13 cellular contexts compared by ENCODE assay signal in the genomic region with DNA sequence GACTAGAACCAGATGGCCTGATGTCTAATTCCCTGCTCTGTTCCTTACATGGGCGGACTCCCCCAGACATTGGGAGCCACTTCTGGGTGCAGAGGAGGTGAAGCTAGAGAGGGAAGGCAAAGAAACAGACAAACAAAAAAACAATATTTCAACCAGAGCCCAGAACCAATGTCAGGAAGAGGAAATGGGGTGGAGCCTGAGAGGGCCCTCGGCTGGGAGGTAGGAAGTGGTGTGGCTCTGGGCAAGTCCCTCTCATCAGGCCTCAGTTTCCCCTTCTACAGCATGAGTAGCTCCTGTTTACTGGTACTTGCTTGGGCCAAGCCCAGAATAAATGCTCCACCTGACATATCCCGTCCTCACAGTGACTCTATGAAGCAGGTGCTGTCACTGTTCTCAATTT. TPM values are rescaled to one million over a fixed set of nuclear protein-coding genes. Genes with fewer than 3 reads are reported as not detected.
DNase-seq lines count a peak whose midpoint lies in the region; ATAC-seq, FAIRE-seq and TF ChIP-seq lines count a peak whose summit lies in the region.
"Had no signal": no experiment of that assay in that cellular context is flagged by ENCODE, and none has a peak within 500 bp of the region (broad histone marks: within the 10 kb centered on the region; RNA-seq: fewer than 3 reads in every experiment).

No MANE protein-coding gene starts in this region.

- H3K4me1 Mint-ChIP-seq in CD4-positive, alpha-beta memory T cell = peaks cover 55 to 96% (median 80%) of the 10 kb centered on the region in 4 donors

- H3K4me1 ChIP-seq in CD4-positive, alpha-beta memory T cell (ENCODE audit: insufficient read depth, low read length) = peaks cover 78% of the 10 kb centered on the region
- H3K4me1 ChIP-seq in Peyer's patch = peaks cover 0 to 21% (median 15%) of the 10 kb centered on the region in 4 donors
- H3K4me1 ChIP-seq in H1 (replicated peaks in 1 of 4; ENCODE audit: control insufficient read depth in 3 of 4, insufficient read depth in 4 of 4, low read length in 3 of 4) = peaks cover 4 to 23% (median 11%) of the 10 kb centered on the region in 4 experiments
- no peaks in the 10 kb centered on the region for H3K4me1 ChIP-seq in parathyroid adenoma

- H3K4ac ChIP-seq in H1 (replicated peaks; ENCODE audit: insufficient read length, low read depth, low read length) = no peak overlapping the region

- no peak overlapping the region for H3K4me2 ChIP-seq in H1 (ENCODE audit: insufficient read depth in 1 of 2, low read depth in 2 of 2, low read length in 2 of 2)
- no peak overlapping the region for H3K4me2 ChIP-seq in parathyroid adenoma (ENCODE audit: low read length)

- no peak overlapping the region for H2BK5ac ChIP-seq in H1 (ENCODE audit: low read depth, low read length)

- no peak overlapping the region for H2BK120ac ChIP-seq in H1 (replicated peaks; ENCODE audit: low read depth, low read length)

- ATAC-seq in HG03039 (IDR thresholded peaks at IDR 0.05; ENCODE audit: unreplicated experiment) = no peak

- H3K79me1 ChIP-seq in H1 (ENCODE audit: low read depth, low read length) = no peaks in the 10 kb centered on the region

- no peak overlapping the region for H2AK5ac ChIP-seq in H1 (ENCODE audit: low read depth, low read length)

- no peaks in the 10 kb centered on the region for H3K27me3 Mint-ChIP-seq in CD4-positive, alpha-beta memory T cell

- H4K91ac ChIP-seq in H1 (replicated peaks; ENCODE audit: insufficient read length, low read length) = no peak overlapping the region

- no peaks in the 10 kb centered on the region for H3K9me3 Mint-ChIP-seq in CD4-positive, alpha-beta memory T cell

- H2BK12ac ChIP-seq in H1 (ENCODE audit: low read depth, low read length) = 0 out of 2 replicates have a peak overlapping the region, but pooled peaks have one; percentile 39

- H3K4me3 Mint-ChIP-seq in CD4-positive, alpha-beta memory T cell = peak overlapping the region in 7 of 8 donors; percentile 27 to 88 (median 74)

- no peak overlapping the region; the same call in 1 of the 2 replicates for H3K18ac ChIP-seq in H1 (ENCODE audit: extremely low read depth, low read length)

- no peaks in the 10 kb centered on the region for H3K79me2 ChIP-seq in H1 (ENCODE audit: control insufficient read depth in 1 of 2, insufficient read depth in 2 of 2, low read length in 2 of 2)
- H3K79me2 ChIP-seq in parathyroid adenoma = no peaks in the 10 kb centered on the region

- no peak for DNase-seq in CD4-positive, alpha-beta memory T cell
- DNase-seq in Peyer's patch = no peak
- DNase-seq in H1 (ENCODE audit: low read depth in 1 of 2, low spot score in 2 of 2) = no peak
- DNase-seq in erythroblast (lab: John Stamatoyannopoulos, UW) = no peak
- no peak for DNase-seq in NOMO-1 treated with DMSO at 0.1 percent for 48 hours (lab: John Stamatoyannopoulos, UW; ENCODE audit: unreplicated experiment)
- no peak for DNase-seq in NCI-H226
- DNase-seq: activated CD4-positive, alpha-beta T cell treated with anti-CD3 and anti-CD28 coated beads, Interleukin-2, amount 50 U/mL, for 4 hours; cortex of kidney; DMS153; MG63; RPMI8226 had no signal

- H2AFZ ChIP-seq in H1 (ENCODE audit: low read length) (no peak overlapping the region), parathyroid adenoma (no peak overlapping the region)

- peak overlapping the region; percentile 88 to 98 (median 94) for H3K27ac Mint-ChIP-seq in CD4-positive, alpha-beta memory T cell

- no peak overlapping the region for H3K23ac ChIP-seq in H1 (ENCODE audit: insufficient read length)

- POLR2A ChIA-PET in CD4-positive, alpha-beta memory T cell (lab: Charles Lee; ENCODE audit: partially characterized antibody) = interaction anchor here (0.8 to 15.3 kb wide), 12 partner anchors 9 to 163 kb away, joined by 3 to 377 read pairs (median 4); a partner anchor contains a TSS
- POLR2A ChIA-PET in H1 (lab: Charles Lee; ENCODE audit: partially characterized antibody) = interaction anchor here (0.8 to 1.9 kb wide), 4 partner anchors 13 to 36 kb away, joined by 3 to 7 read pairs (median 4); a partner anchor contains a TSS

- no peak overlapping the region for H3K4me3 ChIP-seq in CD4-positive, alpha-beta memory T cell (ENCODE audit: low read length in 2 of 2)
- H3K4me3 ChIP-seq in Peyer's patch (no peak overlapping the region), H1 (ENCODE audit: extremely low read depth in 1 of 4, insufficient read depth in 2 of 4, low read depth in 3 of 4, low read length in 4 of 4) (no peak overlapping the region), parathyroid adenoma (ENCODE audit: low read depth, low read length) (no peak overlapping the region)
- H3K4me3 ChIP-seq: MG63 had no signal

- no peak overlapping the region for H4K5ac ChIP-seq in H1 (ENCODE audit: insufficient read length, low read depth, low read length)

- peaks cover 5% of the 10 kb centered on the region for H3K36me3 ChIP-seq in CD4-positive, alpha-beta memory T cell (ENCODE audit: insufficient read depth, low read length)
- H3K36me3 ChIP-seq in Peyer's patch = no peaks in the 10 kb centered on the region
- H3K36me3 ChIP-seq in H1 (ENCODE audit: control insufficient read depth in 2 of 4, insufficient read depth in 4 of 4, low read length in 3 of 4) = no peaks in the 10 kb centered on the region
- no peaks in the 10 kb centered on the region for H3K36me3 ChIP-seq in parathyroid adenoma (ENCODE audit: control insufficient read depth, insufficient read depth, low read length)
- H3K36me3 ChIP-seq: MG63 had no signal

- H3K9ac ChIP-seq in H1 (replicated peaks in 1 of 4; ENCODE audit: extremely low read depth in 1 of 4, low read depth in 3 of 4, low read length in 3 of 4) = no peak overlapping the region
- H3K9ac ChIP-seq in parathyroid adenoma = no peak overlapping the region

- no peak overlapping the region for H3K14ac ChIP-seq in H1 (ENCODE audit: insufficient read length)

- TF ChIP-seq CTCF in Peyer's patch (IDR thresholded peaks at IDR 0.05) (no peak), H1 (IDR thresholded peaks at IDR 0.05; ENCODE audit: control extremely low read depth in 1 of 3, insufficient read depth in 1 of 3, low read depth in 1 of 3, low read length in 3 of 3) (no peak), parathyroid adenoma (IDR thresholded peaks at IDR 0.05) (no peak)

- CTCF ChIA-PET in CD4-positive, alpha-beta memory T cell (lab: Charles Lee; ENCODE audit: partially characterized antibody) = interaction anchor here (0.7 to 10.6 kb wide), 9 partner anchors 9 to 179 kb away, joined by 3 to 128 read pairs (median 6); a partner anchor contains a TSS
- CTCF ChIA-PET in H1 (lab: Charles Lee; ENCODE audit: partially characterized antibody) = interaction anchor here (0.9 to 14.6 kb wide), 12 partner anchors 8 to 154 kb away, joined by 3 to 227 read pairs (median 6); a partner anchor contains a TSS

- H4K8ac ChIP-seq in H1 (ENCODE audit: extremely low read depth, insufficient read depth, low read length) = no peak overlapping the region

- no peak overlapping the region for H2BK20ac ChIP-seq in H1 (ENCODE audit: low read length)

- H3K27ac ChIP-seq in CD4-positive, alpha-beta memory T cell (ENCODE audit: low read depth, low read length) = peak overlapping the region; percentile 67
- peak overlapping the region; percentile 30 to 70 (median 53) for H3K27ac ChIP-seq in Peyer's patch
- H3K27ac ChIP-seq in H1 (ENCODE audit: low read depth, low read length) = no peak overlapping the region
- H3K27ac ChIP-seq in parathyroid adenoma = peak overlapping the region; percentile 65

- intact Hi-C loops in CD4-positive, alpha-beta memory T cell (cut with micrococcal nuclease) = no loop called here

- no peak for TF ChIP-seq EP300 in H1 (IDR thresholded peaks at IDR 0.05; ENCODE audit: borderline replicate concordance in 1 of 2, low read depth in 2 of 2, low read length in 2 of 2)

- H3K23me2 ChIP-seq in H1 (ENCODE audit: low read depth, low read length) = no peaks in the 10 kb centered on the region; the same call in 1 of the 2 replicates

- H3K56ac ChIP-seq in H1 (replicated peaks; ENCODE audit: insufficient read length, low read depth, low read length) = no peak overlapping the region

- no peak for TF ChIP-seq RAD21 in H1 (IDR thresholded peaks at IDR 0.05 in 1 of 2, conservative IDR thresholded peaks at IDR 0.05 in 1 of 2; ENCODE audit: low read depth in 2 of 2, low read length in 2 of 2)

- FAIRE-seq in H1 (lab: Jason Lieb, UNC) = no peak

- TF ChIP-seq POLR2A in Peyer's patch (IDR thresholded peaks at IDR 0.05) (no peak), H1 (IDR thresholded peaks at IDR 0.05; ENCODE audit: control extremely low read depth in 1 of 2, low read depth in 2 of 2, low read length in 2 of 2) (no peak), erythroblast (IDR thresholded peaks at IDR 0.05; ENCODE audit: low read length) (no peak)

- no peaks in the 10 kb centered on the region for H3K9me3 ChIP-seq in CD4-positive, alpha-beta memory T cell (ENCODE audit: control insufficient read depth in 1 of 2, low read length in 2 of 2)
- H3K9me3 ChIP-seq in Peyer's patch (no peaks in the 10 kb centered on the region), H1 (ENCODE audit: insufficient read depth in 2 of 2, low read depth in 1 of 2, low read length in 1 of 2) (no peaks in the 10 kb centered on the region), parathyroid adenoma (ENCODE audit: control insufficient read depth, low read length) (no peaks in the 10 kb centered on the region)
- H3K9me3 ChIP-seq: MG63 had no signal

- peaks cover 31 to 64% of the 10 kb centered on the region in 2 donors for H3K36me3 Mint-ChIP-seq in CD4-positive, alpha-beta memory T cell

- no peaks in the 10 kb centered on the region for H4K20me1 ChIP-seq in H1 (replicated peaks in 1 of 2; ENCODE audit: control insufficient read depth in 1 of 2, insufficient read depth in 2 of 2, low read length in 2 of 2)

- WGBS in H1 (ENCODE audit: extremely low coverage in 1 of 2, insufficient coverage in 1 of 2, insufficient read length in 1 of 2, insufficient replicate concordance in 2 of 2, low coverage in 1 of 2, low lambda C conversion rate in 2 of 2, missing lambda C conversion rate in 1 of 2), 2 experiments = 80% methylated on average over 3 of the region's 3 CpGs; no CpG with 5 or more reads in 1 of the 2 experiments

- H3K27me3 ChIP-seq in CD4-positive, alpha-beta memory T cell (ENCODE audit: insufficient read depth, low read length) = no peaks in the 10 kb centered on the region
- H3K27me3 ChIP-seq in Peyer's patch = no peaks in the 10 kb centered on the region
- H3K27me3 ChIP-seq in H1 (replicated peaks in 1 of 4; ENCODE audit: control insufficient read depth in 3 of 4, extremely low read depth in 1 of 4, insufficient read depth in 3 of 4, low read length in 3 of 4) = no peaks in the 10 kb centered on the region
- no peaks in the 10 kb centered on the region for H3K27me3 ChIP-seq in parathyroid adenoma (ENCODE audit: control insufficient read depth, insufficient read depth, low read length)
- H3K27me3 ChIP-seq: MG63 had no signal

- H2BK15ac ChIP-seq in H1 (ENCODE audit: low read length) = no peak overlapping the region

RNA-seq across cellular contexts. Expression of a gene that starts 11.1 kb away (rescaled TPM):
- 10 to 100 TPM; 43.4 to 48.6 TPM for total RNA-seq in CD4-positive, alpha-beta memory T cell
- polyA plus RNA-seq in CD4-positive, alpha-beta memory T cell = 10 to 100 TPM in 1 of 2 donors, 1 to 10 TPM in 1; 8.7 to 51.5 TPM
- 10 to 100 TPM in 1 of 4 donors, 1 to 10 TPM in 3; 1.4 to 22.3 (median 4.1) TPM for total RNA-seq in Peyer's patch
- 6.4 and 7.3 TPM in 2 replicates for total RNA-seq in H1 (2021; fragmentation: NEBNext Ultra II Directional; extraction: Animal tissue kit (Norgen Biotek cat#: 25700))
- polyA plus RNA-seq in H1 (2011; rRNA removed) = 8.1 and 12.3 TPM in 2 replicates
- polyA plus RNA-seq in H1 (2011; cell fraction: cytosol; rRNA removed) = 4.1 TPM
- polyA plus RNA-seq in H1 (2011; cell fraction: nucleus; rRNA removed) = 7.2 TPM
- 3.5 to 7.1 TPM (median 5.6 TPM) in 4 replicates for polyA plus RNA-seq in H1 (2012, experiment 1 of 2)
- 5.4 TPM for polyA plus RNA-seq in H1 (2012, experiment 2 of 2)
- polyA plus RNA-seq in H1 (2013, experiment 1 of 2) = 2.8 TPM
- 2.7 TPM for polyA plus RNA-seq in H1 (2013, experiment 2 of 2)
- 4.2 and 4.4 TPM in 2 replicates for polyA minus RNA-seq in H1 (2011; rRNA and poly(A)+ RNA removed)
- polyA minus RNA-seq in H1 (2011; cell fraction: cytosol; rRNA and poly(A)+ RNA removed) = 3.4 TPM
- polyA minus RNA-seq in H1 (2011; cell fraction: nucleus; rRNA and poly(A)+ RNA removed) = 9.1 TPM

RNA-seq across cellular contexts. Expression of a gene that starts 18.4 kb away (rescaled TPM):
- 100 to 1,000 TPM; 127 to 138 TPM for total RNA-seq in CD4-positive, alpha-beta memory T cell
- polyA plus RNA-seq in CD4-positive, alpha-beta memory T cell = 10 to 100 TPM; 35.4 to 63.6 TPM
- total RNA-seq in Peyer's patch = 100 to 1,000 TPM in 1 of 4 donors, 10 to 100 TPM in 3; 53.6 to 116 (median 83.9) TPM
- 86.3 and 87.5 TPM in 2 replicates for total RNA-seq in H1 (2021; fragmentation: NEBNext Ultra II Directional; extraction: Animal tissue kit (Norgen Biotek cat#: 25700))
- 69.1 and 94.0 TPM in 2 replicates for polyA plus RNA-seq in H1 (2011; rRNA removed)
- polyA plus RNA-seq in H1 (2011; cell fraction: cytosol; rRNA removed) = 79.0 TPM
- polyA plus RNA-seq in H1 (2011; cell fraction: nucleus; rRNA removed) = 126 TPM
- 55.7 to 89.9 TPM (median 79.6 TPM) in 4 replicates for polyA plus RNA-seq in H1 (2012, experiment 1 of 2)
- polyA plus RNA-seq in H1 (2012, experiment 2 of 2) = 70.2 TPM
- polyA plus RNA-seq in H1 (2013, experiment 1 of 2) = 42.8 TPM
- 41.6 TPM for polyA plus RNA-seq in H1 (2013, experiment 2 of 2)
- polyA minus RNA-seq in H1 (2011; rRNA and poly(A)+ RNA removed) = 75.4 and 85.6 TPM in 2 replicates
- polyA minus RNA-seq in H1 (2011; cell fraction: cytosol; rRNA and poly(A)+ RNA removed) = 42.9 TPM
- polyA minus RNA-seq in H1 (2011; cell fraction: nucleus; rRNA and poly(A)+ RNA removed) = 73.9 TPM

RNA-seq across cellular contexts. Expression of a gene that starts 32.3 kb away (rescaled TPM):
- 10 to 100 TPM; 14.3 to 18.4 TPM for total RNA-seq in CD4-positive, alpha-beta memory T cell
- polyA plus RNA-seq in CD4-positive, alpha-beta memory T cell = 10 to 100 TPM; 23.2 to 27.1 TPM
- 10 to 100 TPM; 26.4 to 70.9 (median 35.4) TPM for total RNA-seq in Peyer's patch
- 18.4 and 18.7 TPM in 2 replicates for total RNA-seq in H1 (2021; fragmentation: NEBNext Ultra II Directional; extraction: Animal tissue kit (Norgen Biotek cat#: 25700))
- polyA plus RNA-seq in H1 (2011; rRNA removed) = 24.9 and 34.2 TPM in 2 replicates
- polyA plus RNA-seq in H1 (2011; cell fraction: cytosol; rRNA removed) = 18.8 TPM
- 24.8 TPM for polyA plus RNA-seq in H1 (2011; cell fraction: nucleus; rRNA removed)
- 10.1 to 23.2 TPM (median 21.4 TPM) in 4 replicates for polyA plus RNA-seq in H1 (2012, experiment 1 of 2)
- 18.1 TPM for polyA plus RNA-seq in H1 (2012, experiment 2 of 2)
- polyA plus RNA-seq in H1 (2013, experiment 1 of 2) = 18.7 TPM
- 21.8 TPM for polyA plus RNA-seq in H1 (2013, experiment 2 of 2)
- polyA minus RNA-seq in H1 (2011; rRNA and poly(A)+ RNA removed) = 4.3 and 4.4 TPM in 2 replicates
- polyA minus RNA-seq in H1 (2011; cell fraction: cytosol; rRNA and poly(A)+ RNA removed) = 11.2 TPM
- 9.3 TPM for polyA minus RNA-seq in H1 (2011; cell fraction: nucleus; rRNA and poly(A)+ RNA removed)

RNA-seq across cellular contexts. Expression of a gene that starts 35.3 kb away (rescaled TPM):
- 100 to 1,000 TPM; 100 to 101 TPM for total RNA-seq in CD4-positive, alpha-beta memory T cell
- 10 to 100 TPM; 49.4 to 54.6 TPM for polyA plus RNA-seq in CD4-positive, alpha-beta memory T cell
- 100 to 1,000 TPM in 1 of 4 donors, 10 to 100 TPM in 3; 46.1 to 105 (median 71.5) TPM for total RNA-seq in Peyer's patch
- total RNA-seq in H1 (2021; fragmentation: NEBNext Ultra II Directional; extraction: Animal tissue kit (Norgen Biotek cat#: 25700)) = 62.4 and 63.7 TPM in 2 replicates
- 83.0 and 125 TPM in 2 replicates for polyA plus RNA-seq in H1 (2011; rRNA removed)
- polyA plus RNA-seq in H1 (2011; cell fraction: cytosol; rRNA removed) = 71.0 TPM
- 156 TPM for polyA plus RNA-seq in H1 (2011; cell fraction: nucleus; rRNA removed)
- polyA plus RNA-seq in H1 (2012, experiment 1 of 2) = 56.8 to 70.0 TPM (median 66.4 TPM) in 4 replicates
- polyA plus RNA-seq in H1 (2012, experiment 2 of 2) = 58.0 TPM
- polyA plus RNA-seq in H1 (2013, experiment 1 of 2) = 38.7 TPM
- 35.7 TPM for polyA plus RNA-seq in H1 (2013, experiment 2 of 2)
- 55.2 and 85.0 TPM in 2 replicates for polyA minus RNA-seq in H1 (2011; rRNA and poly(A)+ RNA removed)
- 72.3 TPM for polyA minus RNA-seq in H1 (2011; cell fraction: cytosol; rRNA and poly(A)+ RNA removed)
- polyA minus RNA-seq in H1 (2011; cell fraction: nucleus; rRNA and poly(A)+ RNA removed) = 52.7 TPM

RNA-seq across cellular contexts. Expression of a gene that starts 51.5 kb away (rescaled TPM):
- 1 to 10 TPM; 2.5 to 2.6 TPM for total RNA-seq in CD4-positive, alpha-beta memory T cell
- 1 to 10 TPM in 1 of 2 donors, under 1 TPM in 1; 0.09 to 1.8 TPM for polyA plus RNA-seq in CD4-positive, alpha-beta memory T cell
- not detected for total RNA-seq in Peyer's patch
- not detected in 2 replicates for total RNA-seq in H1 (2021; fragmentation: NEBNext Ultra II Directional; extraction: Animal tissue kit (Norgen Biotek cat#: 25700))
- polyA plus RNA-seq in H1 (2011; rRNA removed) = 0.03 TPM in 2 replicates
- 0.03 TPM for polyA plus RNA-seq in H1 (2011; cell fraction: cytosol; rRNA removed)
- polyA plus RNA-seq in H1 (2011; cell fraction: nucleus; rRNA removed) = 0.11 TPM
- 0.08 TPM in 2 of 4 replicates, not detected in the others for polyA plus RNA-seq in H1 (2012, experiment 1 of 2)
- polyA plus RNA-seq in H1 (2012, experiment 2 of 2) = not detected
- polyA plus RNA-seq in H1 (2013, experiment 1 of 2) = 0.02 TPM
- polyA plus RNA-seq in H1 (2013, experiment 2 of 2) = 0.02 TPM
- polyA minus RNA-seq in H1 (2011; rRNA and poly(A)+ RNA removed) = 0.06 TPM in 1 of 2 replicates, not detected in the other
- polyA minus RNA-seq in H1 (2011; cell fraction: cytosol; rRNA and poly(A)+ RNA removed) = not detected
- polyA minus RNA-seq in H1 (2011; cell fraction: nucleus; rRNA and poly(A)+ RNA removed) = not detected
